In the genomic region with DNA sequence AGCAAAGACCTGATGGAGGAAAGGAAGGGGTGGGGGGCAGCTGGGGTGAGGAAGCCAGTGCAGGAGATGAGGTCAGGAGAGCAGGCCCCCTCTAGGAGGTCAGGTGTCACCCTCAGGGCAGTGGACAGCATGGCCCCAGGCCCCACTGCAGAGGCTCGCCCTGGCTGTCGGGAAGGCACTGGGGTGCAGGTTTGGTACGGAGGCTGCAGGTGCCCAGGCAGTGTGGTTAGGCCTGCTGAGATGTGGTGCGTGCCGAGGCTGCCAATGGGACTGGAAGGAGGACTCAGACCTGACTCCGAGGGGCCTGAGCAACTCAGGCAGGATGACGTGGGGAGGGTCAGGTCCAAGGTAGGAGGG, we compare ENCODE assay signal across 22 cellular contexts.
DNase-seq lines count a peak whose midpoint lies in the region; ATAC-seq, FAIRE-seq and TF ChIP-seq lines count a peak whose summit lies in the region.
"Had no signal": no experiment of that assay in that cellular context is flagged by ENCODE, and none has a peak within 500 bp of the region (broad histone marks: within the 10 kb centered on the region; RNA-seq: fewer than 3 reads in every experiment).

No MANE protein-coding gene starts in this region.

- H3K4me3 Mint-ChIP-seq in glutamatergic neuron (ENCODE audit: unreplicated experiment): no peak overlapping the region
- no peak overlapping the region for H3K4me3 Mint-ChIP-seq in stimulated activated effector memory CD8-positive, alpha-beta T cell treated with anti-CD3 and anti-CD28 coated beads, Interleukin-12 subunit alpha, Interleukin-12 subunit beta, amount 100 ng/mL, for 72 hours
- H3K4me3 Mint-ChIP-seq: B cell; CD8-positive, alpha-beta memory T cell; HFFc6; IgD-negative memory B cell had no signal

- H3K9me3 Mint-ChIP-seq in glutamatergic neuron (ENCODE audit: unreplicated experiment): peaks cover 14% of the 10 kb centered on the region
- no peaks in the 10 kb centered on the region for H3K9me3 Mint-ChIP-seq in stimulated activated effector memory CD8-positive, alpha-beta T cell treated with anti-CD3 and anti-CD28 coated beads, Interleukin-12 subunit alpha, Interleukin-12 subunit beta, amount 100 ng/mL, for 72 hours
- H3K9me3 Mint-ChIP-seq: CD8-positive, alpha-beta memory T cell; HFFc6; IgD-negative memory B cell had no signal

- H3K27ac Mint-ChIP-seq in glutamatergic neuron (ENCODE audit: unreplicated experiment): peak overlapping the region; percentile 81
- H3K27ac Mint-ChIP-seq in stimulated activated effector memory CD8-positive, alpha-beta T cell treated with anti-CD3 and anti-CD28 coated beads, Interleukin-12 subunit alpha, Interleukin-12 subunit beta, amount 100 ng/mL, for 72 hours: no peak overlapping the region
- H3K27ac Mint-ChIP-seq: B cell, HFFc6, IgD-negative memory B cell had no signal

- H3K23me2 ChIP-seq in H1 (ENCODE audit: low read depth, low read length): no peaks in the 10 kb centered on the region

- H3K4me1 ChIP-seq in HEK293 (ENCODE audit: control insufficient read depth, insufficient read depth, low read length) (no peaks in the 10 kb centered on the region), H1 (replicated peaks in 1 of 4; ENCODE audit: control insufficient read depth in 3 of 4, insufficient read depth in 4 of 4, low read length in 3 of 4) (0 out of 7 replicates have a peak, but pooled peaks cover 0 to 2% (median 0%) of the 10 kb centered on the region in 4 experiments)

- peak; percentile 43 for ATAC-seq in stimulated activated effector memory CD8-positive, alpha-beta T cell treated with anti-CD3 and anti-CD28 coated beads, Interleukin-12 subunit alpha, Interleukin-12 subunit beta, amount 100 ng/mL, for 72 hours
- ATAC-seq: GM12878, HepG2 had no signal

- POLR2A ChIA-PET in HEK293 (lab: Yijun Ruan, JAX): no interaction called here
- POLR2A ChIA-PET in H1 (lab: Charles Lee; ENCODE audit: partially characterized antibody): no interaction called here

- H3K36me3 ChIP-seq in HEK293 (ENCODE audit: control insufficient read depth in 2 of 2, insufficient read depth in 1 of 2, low read length in 2 of 2) (no peaks in the 10 kb centered on the region), H1 (ENCODE audit: control insufficient read depth in 2 of 4, insufficient read depth in 4 of 4, low read length in 3 of 4) (no peaks in the 10 kb centered on the region)

- H3K27ac ChIP-seq in HEK293 (ENCODE audit: extremely low read depth, low read depth, low read length) (no peak overlapping the region), H1 (ENCODE audit: low read depth, low read length) (no peak overlapping the region)

- H3K4me2 ChIP-seq in H1 (ENCODE audit: insufficient read depth in 1 of 2, low read depth in 2 of 2, low read length in 2 of 2): no peak overlapping the region

- TF ChIP-seq POLR2A in H1 (IDR thresholded peaks at IDR 0.05; ENCODE audit: control extremely low read depth in 1 of 2, low read depth in 2 of 2, low read length in 2 of 2) (no peak), H54 (IDR thresholded peaks at IDR 0.05; ENCODE audit: low read depth, low read length) (no peak)

- peak overlapping the region; percentile 19; the same call in 1 of the 2 replicates for H4K8ac ChIP-seq in H1 (ENCODE audit: extremely low read depth, insufficient read depth, low read length)

- FAIRE-seq in H1 (lab: Jason Lieb, UNC): no peak
- no peak for FAIRE-seq in H54 (lab: Jason Lieb, UNC)
- FAIRE-seq: GM12878, GM19239, HepG2 had no signal

- H3K18ac ChIP-seq in H1 (ENCODE audit: extremely low read depth, low read length): no peak overlapping the region; the same call in 1 of the 2 replicates

- H4K91ac ChIP-seq in H1 (replicated peaks; ENCODE audit: insufficient read length, low read length): no peak overlapping the region

- TF ChIP-seq RAD21 in H1 (IDR thresholded peaks at IDR 0.05 in 1 of 2, conservative IDR thresholded peaks at IDR 0.05 in 1 of 2; ENCODE audit: low read depth in 2 of 2, low read length in 2 of 2): no peak

- no peaks in the 10 kb centered on the region for H3K36me3 Mint-ChIP-seq in glutamatergic neuron (ENCODE audit: unreplicated experiment)
- H3K36me3 Mint-ChIP-seq in stimulated activated effector memory CD8-positive, alpha-beta T cell treated with anti-CD3 and anti-CD28 coated beads, Interleukin-12 subunit alpha, Interleukin-12 subunit beta, amount 100 ng/mL, for 72 hours: no peaks in the 10 kb centered on the region
- H3K36me3 Mint-ChIP-seq: CD4-positive, CD25-positive, alpha-beta regulatory T cell; CD8-positive, alpha-beta memory T cell; IgD-negative memory B cell had no signal

- 93% methylated on average over 5 of the region's 7 CpGs; no CpG with 5 or more reads in 1 of the 2 experiments for WGBS in H1 (ENCODE audit: extremely low coverage in 1 of 2, insufficient coverage in 1 of 2, insufficient read length in 1 of 2, insufficient replicate concordance in 2 of 2, low coverage in 1 of 2, low lambda C conversion rate in 2 of 2, missing lambda C conversion rate in 1 of 2), 2 experiments

- H3K4ac ChIP-seq in H1 (replicated peaks; ENCODE audit: insufficient read length, low read depth, low read length): no peak overlapping the region

- H3K27me3 ChIP-seq in H1 (replicated peaks in 1 of 4; ENCODE audit: control insufficient read depth in 3 of 4, extremely low read depth in 1 of 4, insufficient read depth in 3 of 4, low read length in 3 of 4): no peaks in the 10 kb centered on the region; a peak in 1 of 7 replicates

- no peak overlapping the region for H2BK20ac ChIP-seq in H1 (ENCODE audit: low read length)

- H2AK5ac ChIP-seq in H1 (ENCODE audit: low read depth, low read length): 0 out of 2 replicates have a peak overlapping the region, but pooled peaks have one; percentile 75

- peaks cover 4% of the 10 kb centered on the region for H3K27me3 Mint-ChIP-seq in glutamatergic neuron (ENCODE audit: unreplicated experiment)
- H3K27me3 Mint-ChIP-seq: CD4-positive, CD25-positive, alpha-beta regulatory T cell; IgD-negative memory B cell had no signal

- H2BK12ac ChIP-seq in H1 (ENCODE audit: low read depth, low read length): no peak overlapping the region

- 0 out of 2 replicates have a peak overlapping the region, but pooled peaks have one; percentile 16 for H2BK15ac ChIP-seq in H1 (ENCODE audit: low read length)

- peaks cover 39% of the 10 kb centered on the region for H3K4me1 Mint-ChIP-seq in glutamatergic neuron (ENCODE audit: low read depth, unreplicated experiment)
- peaks cover 4% of the 10 kb centered on the region for H3K4me1 Mint-ChIP-seq in stimulated activated effector memory CD8-positive, alpha-beta T cell treated with anti-CD3 and anti-CD28 coated beads, Interleukin-12 subunit alpha, Interleukin-12 subunit beta, amount 100 ng/mL, for 72 hours
- H3K4me1 Mint-ChIP-seq: B cell; CD8-positive, alpha-beta memory T cell had no signal

- CTCF ChIA-PET in HEK293 (lab: Yijun Ruan, JAX): no interaction called here
- CTCF ChIA-PET in H1 (lab: Charles Lee; ENCODE audit: partially characterized antibody): no interaction called here

- no peak overlapping the region for H3K9ac ChIP-seq in H1 (replicated peaks in 1 of 4; ENCODE audit: extremely low read depth in 1 of 4, low read depth in 3 of 4, low read length in 3 of 4)

- no peak for DNase-seq in H1 (ENCODE audit: low read depth in 1 of 2, low spot score in 2 of 2)
- DNase-seq in glutamatergic neuron: no peak
- DNase-seq in stimulated activated effector memory CD8-positive, alpha-beta T cell treated with anti-CD3 and anti-CD28 coated beads, Interleukin-12 subunit alpha, Interleukin-12 subunit beta, amount 100 ng/mL, for 72 hours (ENCODE audit: low spot score in 2 of 2): no peak
- DNase-seq in cerebellum (ENCODE audit: low spot score): no peak
- no peak for DNase-seq in activated T-cell treated with anti-CD3 and anti-CD28 coated beads, Interleukin-2, amount 50 U/mL, for 1 hour
- no peak for DNase-seq in H54 (ENCODE audit: insufficient read length, low spot score)
- no peak for DNase-seq in amniotic stem cell (lab: John Stamatoyannopoulos, UW)
- DNase-seq: CD4-positive, CD25-positive, alpha-beta regulatory T cell; CD8-positive, alpha-beta memory T cell; COR-L47; DMS 273 treated with DMSO at 0.1 percent for 48 hours; DMS53; DND-41; EL; HCEC 1CT; HFFc6 had no signal

- H2BK5ac ChIP-seq in H1 (ENCODE audit: low read depth, low read length): no peak overlapping the region

- no peak overlapping the region for H4K5ac ChIP-seq in H1 (ENCODE audit: insufficient read length, low read depth, low read length)

- H3K9me3 ChIP-seq in HEK293 (ENCODE audit: control insufficient read depth, insufficient read depth, low read depth, low read length): no peaks in the 10 kb centered on the region
- H3K9me3 ChIP-seq in H1 (ENCODE audit: insufficient read depth in 2 of 2, low read depth in 1 of 2, low read length in 1 of 2): no peaks in the 10 kb centered on the region

- no peak overlapping the region for H2BK120ac ChIP-seq in H1 (replicated peaks; ENCODE audit: low read depth, low read length)

- H2AFZ ChIP-seq in H1 (ENCODE audit: low read length): no peak overlapping the region

- H3K79me2 ChIP-seq in H1 (ENCODE audit: control insufficient read depth in 1 of 2, insufficient read depth in 2 of 2, low read length in 2 of 2): no peaks in the 10 kb centered on the region

- H3K14ac ChIP-seq in H1 (ENCODE audit: insufficient read length): no peak overlapping the region

- H3K56ac ChIP-seq in H1 (replicated peaks; ENCODE audit: insufficient read length, low read depth, low read length): no peak overlapping the region

- H3K79me1 ChIP-seq in H1 (ENCODE audit: low read depth, low read length): no peaks in the 10 kb centered on the region; the same call in 1 of the 2 replicates

- H3K4me3 ChIP-seq in HEK293 (ENCODE audit: low read depth, low read length) (no peak overlapping the region), H1 (ENCODE audit: extremely low read depth in 1 of 4, insufficient read depth in 2 of 4, low read depth in 3 of 4, low read length in 4 of 4) (no peak overlapping the region)
- H3K4me3 ChIP-seq: GM12878 had no signal

- H3K23ac ChIP-seq in H1 (ENCODE audit: insufficient read length): no peak overlapping the region

- peaks cover 0 to 2% of the 10 kb centered on the region in 2 experiments for H4K20me1 ChIP-seq in H1 (replicated peaks in 1 of 2; ENCODE audit: control insufficient read depth in 1 of 2, insufficient read depth in 2 of 2, low read length in 2 of 2)

- TF ChIP-seq CTCF in HEK293 (tag by site-specific recombination; IDR thresholded peaks at IDR 0.05) (no peak), H1 (IDR thresholded peaks at IDR 0.05; ENCODE audit: control extremely low read depth in 1 of 3, insufficient read depth in 1 of 3, low read depth in 1 of 3, low read length in 3 of 3) (no peak), glutamatergic neuron (IDR thresholded peaks at IDR 0.05; ENCODE audit: partially characterized antibody, unreplicated experiment) (no peak)

- no peak for TF ChIP-seq EP300 in H1 (IDR thresholded peaks at IDR 0.05; ENCODE audit: borderline replicate concordance in 1 of 2, low read depth in 2 of 2, low read length in 2 of 2)

TF ChIP-seq in HEK293, 187 proteins besides CTCF, POLR2A, EP300 and RAD21:
- 0 out of 2 replicates have a peak, but pooled peaks have one; percentile 12 for TF ChIP-seq ZIC2 (tag by site-specific recombination; IDR thresholded peaks at IDR 0.05)
- no peak for TF ChIP-seq ZNF239 (tag by site-specific recombination; IDR thresholded peaks at IDR 0.05)

TF ChIP-seq in H1, 55 proteins besides CTCF, POLR2A, EP300 and RAD21 (continues in another document):
- TF ChIP-seq FOSL1 (IDR thresholded peaks at IDR 0.05; ENCODE audit: insufficient read depth, low read depth, low read length): no peak
- TF ChIP-seq CHD2 (IDR thresholded peaks at IDR 0.05; ENCODE audit: low read length): no peak
